ENCODE assay signal across 8 cellular contexts in genomic region chr14:69152181-69152943, GRCh38. TPM values are rescaled to one million over a fixed set of nuclear protein-coding genes. Genes with fewer than 3 reads are reported as not detected.
DNase-seq lines count a peak whose midpoint lies in the region; ATAC-seq, FAIRE-seq and TF ChIP-seq lines count a peak whose summit lies in the region.

No MANE protein-coding gene starts in this region.

- H3K4me3 ChIP-seq in SK-N-MC: peak overlapping the region; percentile 91
- peak overlapping the region; percentile 85 for H3K4me3 ChIP-seq in astrocyte (ENCODE audit: insufficient read depth, low read depth, low read length)
- peak overlapping the region; percentile 95 for H3K4me3 ChIP-seq in hepatocyte
- H3K4me3 ChIP-seq in skeletal muscle cell (ENCODE audit: low read depth, low read length): peak overlapping the region; percentile 80

- H3K27ac ChIP-seq in SK-N-MC (no peak overlapping the region), astrocyte (ENCODE audit: low read depth, low read length) (peak overlapping the region; percentile 69), hepatocyte (peak overlapping the region; percentile 99)

- peak overlapping the region; percentile 90 for H3K9ac ChIP-seq in SK-N-MC (ENCODE audit: insufficient read length)
- H3K9ac ChIP-seq in astrocyte (ENCODE audit: low read length): peak overlapping the region; percentile 92

- H3K36me3 ChIP-seq in SK-N-MC (ENCODE audit: insufficient read depth, low read length): peaks cover 6% of the 10 kb centered on the region
- H3K36me3 ChIP-seq in astrocyte (ENCODE audit: insufficient read depth, low read length): peaks cover 4% of the 10 kb centered on the region
- no peaks in the 10 kb centered on the region for H3K36me3 ChIP-seq in hepatocyte (replicated peaks; ENCODE audit: insufficient read depth, low read depth)

- H2AFZ ChIP-seq in astrocyte (ENCODE audit: low read depth, low read length) (peak overlapping the region; percentile 79), hepatocyte (peak overlapping the region; percentile 97)

- peak overlapping the region; percentile 47 for H3K27ac Mint-ChIP-seq in astrocyte (ENCODE audit: unreplicated experiment)

- H3K79me2 ChIP-seq in astrocyte (ENCODE audit: insufficient read depth, low read length) (peaks cover 50% of the 10 kb centered on the region), hepatocyte (peaks cover 48% of the 10 kb centered on the region)

- peak; percentile 3 for ATAC-seq in HG03196 (IDR thresholded peaks at IDR 0.05; ENCODE audit: unreplicated experiment)

- H3K27me3 Mint-ChIP-seq in astrocyte (ENCODE audit: low read depth, unreplicated experiment): no peaks in the 10 kb centered on the region

- peaks cover 29% of the 10 kb centered on the region for H3K4me1 Mint-ChIP-seq in astrocyte (ENCODE audit: low read depth, unreplicated experiment)

- peaks cover 8% of the 10 kb centered on the region for H3K36me3 Mint-ChIP-seq in astrocyte (ENCODE audit: low read depth, unreplicated experiment)

- no peaks in the 10 kb centered on the region for H3K9me3 Mint-ChIP-seq in astrocyte (ENCODE audit: unreplicated experiment)

- peak overlapping the region; percentile 82 for H3K4me2 ChIP-seq in astrocyte (ENCODE audit: low read length)
- peak overlapping the region; percentile 86 for H3K4me2 ChIP-seq in hepatocyte

- no peaks in the 10 kb centered on the region for H3K9me2 ChIP-seq in hepatocyte (replicated peaks; ENCODE audit: insufficient read depth)

- H3K9me3 ChIP-seq in SK-N-MC (ENCODE audit: low read depth, low read length) (no peaks in the 10 kb centered on the region), astrocyte (ENCODE audit: insufficient read depth, low read depth, low read length) (no peaks in the 10 kb centered on the region), hepatocyte (ENCODE audit: low read depth) (no peaks in the 10 kb centered on the region)

- H3K4me3 Mint-ChIP-seq in astrocyte (ENCODE audit: unreplicated experiment): peak overlapping the region; percentile 91

- peaks cover 39% of the 10 kb centered on the region for H4K20me1 ChIP-seq in astrocyte (ENCODE audit: insufficient read depth, low read length)
- H4K20me1 ChIP-seq in hepatocyte (ENCODE audit: insufficient read depth, poor library complexity, severe bottlenecking): peaks cover 32% of the 10 kb centered on the region

- WGBS in hepatocyte (ENCODE audit: low lambda C conversion rate, missing lambda C conversion rate): 2% methylated on average over 17 of the region's 39 CpGs

- H3K4me1 ChIP-seq in astrocyte (ENCODE audit: insufficient read depth, low read length) (peaks cover 21% of the 10 kb centered on the region), hepatocyte (ENCODE audit: insufficient read depth) (peaks cover 19% of the 10 kb centered on the region)

- TF ChIP-seq CTCF in astrocyte (IDR thresholded peaks at IDR 0.05; ENCODE audit: insufficient read depth, low read depth, low read length): no peak
- TF ChIP-seq CTCF in hepatocyte (IDR thresholded peaks at IDR 0.05; ENCODE audit: poor library complexity): no peak

- no peak for FAIRE-seq in astrocyte (lab: Jason Lieb, UNC)

- DNase-seq in NCI-H146 (lab: John Stamatoyannopoulos, UW) (peak; percentile 52), NCI-H146 treated with DMSO at 0.1 percent for 48 hours (lab: John Stamatoyannopoulos, UW; ENCODE audit: unreplicated experiment) (no peak), SK-N-MC (ENCODE audit: low read depth, low spot score) (no peak), astrocyte (ENCODE audit: low read depth) (peak; percentile 28), hepatocyte (ENCODE audit: low spot score) (peak; percentile 63), skeletal muscle cell (ENCODE audit: low read depth) (no peak), A172 (ENCODE audit: low spot score) (no peak)

- H3K27me3 ChIP-seq in astrocyte (ENCODE audit: insufficient read depth, low read length) (no peaks in the 10 kb centered on the region), hepatocyte (no peaks in the 10 kb centered on the region)

RNA-seq across cellular contexts. Expression of gene DCAF5, which starts 0.6 kb away (rescaled TPM):
- total RNA-seq in astrocyte (54.5 and 54.6 TPM in 2 replicates), hepatocyte (34.4 and 38.2 TPM in 2 replicates)
- polyA plus RNA-seq in hepatocyte: 45.4 and 47.6 TPM in 2 replicates
- 3.9 and 6.7 TPM in 2 replicates for total RNA-seq in A172 (2014; rRNA removed; shearing (Covaris generic))

RNA-seq across cellular contexts. Expression of gene EXD2, which starts 38.9 kb away (rescaled TPM):
- total RNA-seq in astrocyte (28.7 and 30.7 TPM in 2 replicates), hepatocyte (18.1 and 18.3 TPM in 2 replicates)
- 13.5 and 16.2 TPM in 2 replicates for polyA plus RNA-seq in hepatocyte
- 10.7 and 11.0 TPM in 2 replicates for total RNA-seq in A172 (2014; rRNA removed; shearing (Covaris generic))

Comparison
In these comparisons a context has a peak if more than half of its experiments do, and no peak if none do; other contexts are left out.
1. DNase-seq: peak in NCI-H146 (single experiment), astrocyte (single experiment) and hepatocyte (single experiment); none in NCI-H146 treated with DMSO at 0.1 percent for 48 hours (single experiment), SK-N-MC (single experiment), skeletal muscle cell (single experiment) and A172 (single experiment).
2. Peak in every context shown above with its lines, with median percentiles within 50 percentile points of each other: H3K4me3 ChIP-seq.